1 cellular context compared by ENCODE assay signal in genomic region chr1:27634166-27634981, GRCh38.
TF ChIP-seq lines count a peak whose summit lies in the region.

No MANE protein-coding gene starts in this region.

TF ChIP-seq in GM12878, 131 proteins besides CTCF, POLR2A, EP300 and RAD21 (continued from another document):
- TF ChIP-seq E4F1 (IDR thresholded peaks at IDR 0.05; ENCODE audit: borderline replicate concordance, partially characterized antibody) = no peak
- no peak for TF ChIP-seq ZZZ3 (IDR thresholded peaks at IDR 0.05; ENCODE audit: control insufficient read depth, insufficient read length, low read depth)
- 0 out of 2 replicates have a peak, but pooled peaks have one; percentile 13 for TF ChIP-seq JUND (IDR thresholded peaks at IDR 0.05; ENCODE audit: low read depth, low read length)
- no peak for TF ChIP-seq NKRF (conservative IDR thresholded peaks at IDR 0.05)
- TF ChIP-seq IKZF2 (IDR thresholded peaks at IDR 0.05) = peak; percentile 75 to 77
- TF ChIP-seq SMAD1 (IDR thresholded peaks at IDR 0.05; ENCODE audit: low read depth, partially characterized antibody) = peak; percentile 39
- TF ChIP-seq KDM1A (IDR thresholded peaks at IDR 0.05; ENCODE audit: borderline replicate concordance) = no peak
- TF ChIP-seq RCOR1 (conservative IDR thresholded peaks at IDR 0.05; ENCODE audit: low read depth, low read length) = no peak
- TF ChIP-seq POLR2AphosphoS2 (IDR thresholded peaks at IDR 0.05; ENCODE audit: low read depth, low read length) = 0 out of 2 replicates have a peak, but pooled peaks have one; percentile 32
